ENCODE assay signal across 13 cellular contexts in the genomic region with DNA sequence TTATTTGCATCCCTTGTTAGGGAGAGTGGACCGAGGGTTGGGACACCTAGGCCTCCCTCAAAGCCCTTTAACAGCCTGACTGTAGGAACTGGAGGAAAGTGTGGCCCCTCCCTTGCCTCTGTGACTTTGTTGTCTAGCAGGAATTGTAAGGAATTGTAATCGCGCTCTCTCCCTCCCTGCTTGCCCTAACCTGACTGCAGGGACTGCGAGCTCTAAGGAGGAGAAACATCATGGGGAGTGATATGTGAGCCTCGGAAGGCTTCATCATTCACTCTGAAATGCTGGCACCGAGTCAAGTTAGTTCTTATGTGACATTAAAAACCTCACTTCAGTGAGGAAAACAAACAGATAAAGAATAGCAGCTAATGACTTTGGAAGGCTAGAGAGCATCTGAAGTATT.
"Had no signal": no experiment of that assay in that cellular context is flagged by ENCODE, and none has a peak within 500 bp of the region (broad histone marks: within the 10 kb centered on the region; RNA-seq: fewer than 3 reads in every experiment).

No MANE protein-coding gene starts in this region.

- ATAC-seq: activated T-helper 17 cell treated with anti-CD3 and anti-CD28 coated beads, Interleukin-2, amount 50 U/mL, for 72 hours; gastrocnemius medialis; heart right ventricle; natural killer cell had no signal

- DNase-seq: activated CD4-positive, alpha-beta T cell treated with anti-CD3 and anti-CD28 coated beads, Interleukin-2, amount 50 U/mL, for 1 hour; activated naive CD4-positive, alpha-beta T cell treated with anti-CD3 and anti-CD28 coated beads, Interleukin-2, amount 10 ng/mL, durations not matched to agents 7 days and 5 days; activated T-cell treated with anti-CD3 and anti-CD28 coated beads for 4 hours; caudate nucleus; effector CD4-positive, alpha-beta T cell; gastrocnemius medialis; heart right ventricle; islet precursor cell; left ventricle myocardium inferior; natural killer cell; posterior cingulate gyrus; transverse colon had no signal
